ENCODE assay signal across 12 cellular contexts in the genomic region with DNA sequence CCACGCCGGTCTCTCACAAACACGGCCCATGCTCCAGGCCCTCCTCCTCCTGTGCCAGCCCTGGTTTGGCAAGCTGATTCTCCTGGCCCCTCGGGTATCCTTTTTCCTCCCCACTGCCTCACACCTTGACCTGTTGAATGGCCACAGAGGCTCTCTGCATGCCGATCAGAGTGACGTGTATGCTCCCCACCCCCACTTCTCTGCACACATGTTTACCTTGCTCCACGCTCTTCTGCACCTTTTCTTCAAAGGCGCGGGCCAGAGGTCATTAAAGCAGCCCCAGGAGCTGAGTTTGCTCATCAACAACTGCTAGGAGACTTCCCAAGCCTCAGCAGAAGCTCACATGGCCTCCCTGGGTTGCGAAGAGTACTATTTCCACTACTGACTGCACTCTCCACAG.
A peak's percentile ranks its signal among the peaks of the same experiment; 100 is the strongest.
DNase-seq lines count a peak whose midpoint lies in the region; ATAC-seq and TF ChIP-seq lines count a peak whose summit lies in the region.
"Had no signal": no experiment of that assay in that cellular context is flagged by ENCODE, and none has a peak within 500 bp of the region (broad histone marks: within the 10 kb centered on the region; RNA-seq: fewer than 3 reads in every experiment).

No MANE protein-coding gene starts in this region.

- no peak for TF ChIP-seq CTCF in C4-2B (conservative IDR thresholded peaks at IDR 0.05)

- peak overlapping the region; percentile 22 for H3K27ac ChIP-seq in C4-2B
- H3K27ac ChIP-seq: breast epithelium had no signal

- DNase-seq in NCI-H2029 (lab: John Stamatoyannopoulos, UW), result peak; percentile 85
- DNase-seq in germinal center (ENCODE audit: low spot score), result peak; percentile 36
- no peak for DNase-seq in NCI-H1048 (lab: John Stamatoyannopoulos, UW)
- no peak for DNase-seq in SW480 (ENCODE audit: low spot score)
- DNase-seq in erythroblast (lab: John Stamatoyannopoulos, UW), result no peak
- DNase-seq: activated T-cell treated with anti-CD3 and anti-CD28 coated beads, Interleukin-2, amount 50 U/mL, for 1 hour; NCI-H82; stimulated activated naive CD4-positive, alpha-beta T cell had no signal

- TF ChIP-seq POLR2A in erythroblast (IDR thresholded peaks at IDR 0.05; ENCODE audit: low read length), result no peak

- ATAC-seq in GM18873 (IDR thresholded peaks at IDR 0.05; ENCODE audit: low FRiP score, unreplicated experiment) (peak; percentile 5), GM21825 (IDR thresholded peaks at IDR 0.05; ENCODE audit: unreplicated experiment) (no peak)

Comparison
In these comparisons a context has a peak if more than half of its experiments do, and no peak if none do; other contexts are left out.
1. DNase-seq: peak in NCI-H2029 (single experiment) and germinal center (single experiment); none in NCI-H1048 (single experiment), SW480 (single experiment) and erythroblast (0 of 2).